8 cellular contexts compared by ENCODE assay signal in the genomic region with DNA sequence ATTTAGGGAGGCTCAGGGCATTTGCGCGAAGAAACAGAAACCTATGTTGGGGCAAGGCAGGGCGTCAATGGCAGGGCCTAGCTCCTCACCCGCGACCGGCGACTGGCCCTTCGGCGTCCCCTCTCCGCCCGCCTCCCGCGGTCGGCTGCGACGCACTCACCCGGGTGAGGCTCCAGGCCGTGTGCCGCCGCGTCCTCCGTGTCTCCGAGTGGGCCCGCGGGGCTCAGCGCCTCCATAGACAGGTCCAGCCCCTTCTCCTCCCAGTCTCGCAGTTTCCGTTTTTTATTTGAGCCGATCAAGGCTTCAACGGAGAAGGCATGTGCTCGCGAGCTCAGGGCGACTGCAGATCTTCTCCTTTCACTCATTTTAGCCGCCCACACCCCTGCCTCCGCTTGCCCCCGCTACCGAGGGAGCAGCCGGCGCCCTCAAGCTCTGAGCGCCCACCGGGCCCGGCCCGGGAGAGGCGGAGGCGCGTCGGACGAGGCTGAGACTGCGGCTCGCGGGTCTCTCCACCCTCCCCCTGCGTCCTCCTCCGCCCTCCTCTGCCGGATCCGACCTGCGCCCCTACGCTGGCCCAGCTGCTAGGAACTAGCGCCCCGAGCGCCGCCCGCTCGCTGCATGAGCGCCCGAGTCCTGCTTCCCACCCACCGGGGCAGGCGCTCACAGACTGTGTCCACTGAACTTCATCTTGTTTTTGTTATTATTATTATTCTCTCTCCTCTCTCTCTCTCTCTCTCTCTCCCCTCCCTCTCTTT. TPM values are rescaled to one million over a fixed set of nuclear protein-coding genes. Genes with fewer than 3 reads are reported as not detected.
DNase-seq lines count a peak whose midpoint lies in the region; ATAC-seq, FAIRE-seq and TF ChIP-seq lines count a peak whose summit lies in the region.

No MANE protein-coding gene starts in this region.

- H3K4me1 Mint-ChIP-seq in activated naive CD4-positive, alpha-beta T cell treated with anti-CD3 and anti-CD28 coated beads, Interleukin-2, amount 50 U/mL, for 24 hours: peaks cover 25% of the 10 kb centered on the region
- peaks cover 5% of the 10 kb centered on the region for H3K4me1 Mint-ChIP-seq in astrocyte (ENCODE audit: low read depth, unreplicated experiment)

- FAIRE-seq in astrocyte (lab: Jason Lieb, UNC): no peak

- H3K9ac ChIP-seq in astrocyte (ENCODE audit: low read length): peak overlapping the region; percentile 73

- peaks cover 10% of the 10 kb centered on the region for H3K9me3 Mint-ChIP-seq in activated naive CD4-positive, alpha-beta T cell treated with anti-CD3 and anti-CD28 coated beads, Interleukin-2, amount 50 U/mL, for 24 hours
- peaks cover 49% of the 10 kb centered on the region for H3K9me3 Mint-ChIP-seq in astrocyte (ENCODE audit: unreplicated experiment)

- no peak for DNase-seq in activated naive CD4-positive, alpha-beta T cell treated with Interleukin-2 at 50 U/mL for 16 hours
- DNase-seq in astrocyte (ENCODE audit: low read depth) (no peak), upper lobe of right lung (no peak), HT-29 (ENCODE audit: low spot score) (no peak), NCI-H2171 (lab: John Stamatoyannopoulos, UW) (no peak)

- intact Hi-C loops in upper lobe of right lung (cut with DNase I): no loop called here

- H3K4me2 ChIP-seq in astrocyte (ENCODE audit: low read length): peak overlapping the region; percentile 71

- H3K4me3 Mint-ChIP-seq in activated naive CD4-positive, alpha-beta T cell treated with anti-CD3 and anti-CD28 coated beads, Interleukin-2, amount 50 U/mL, for 24 hours: peak overlapping the region; percentile 39
- peak overlapping the region; percentile 77 for H3K4me3 Mint-ChIP-seq in astrocyte (ENCODE audit: unreplicated experiment)

- peak overlapping the region; percentile 58 for H3K4me3 ChIP-seq in astrocyte (ENCODE audit: insufficient read depth, low read depth, low read length)
- H3K4me3 ChIP-seq in upper lobe of right lung: peak overlapping the region; percentile 39

- H3K27me3 Mint-ChIP-seq in activated naive CD4-positive, alpha-beta T cell treated with anti-CD3 and anti-CD28 coated beads, Interleukin-2, amount 50 U/mL, for 24 hours: peaks cover 78% of the 10 kb centered on the region
- peaks cover 94% of the 10 kb centered on the region for H3K27me3 Mint-ChIP-seq in astrocyte (ENCODE audit: low read depth, unreplicated experiment)

- H3K36me3 Mint-ChIP-seq in activated naive CD4-positive, alpha-beta T cell treated with anti-CD3 and anti-CD28 coated beads, Interleukin-2, amount 50 U/mL, for 24 hours: peaks cover 4% of the 10 kb centered on the region
- peaks cover 5% of the 10 kb centered on the region for H3K36me3 Mint-ChIP-seq in astrocyte (ENCODE audit: low read depth, unreplicated experiment)

- H3K27ac ChIP-seq in astrocyte (ENCODE audit: low read depth, low read length) (peak overlapping the region; percentile 71), layer of hippocampus (ENCODE audit: low read depth, low read length) (peak overlapping the region; percentile 18), upper lobe of right lung (no peak overlapping the region)

- H3K27ac Mint-ChIP-seq in activated naive CD4-positive, alpha-beta T cell treated with anti-CD3 and anti-CD28 coated beads, Interleukin-2, amount 50 U/mL, for 24 hours: no peak overlapping the region
- H3K27ac Mint-ChIP-seq in astrocyte (ENCODE audit: unreplicated experiment): no peak overlapping the region

- peaks cover 12% of the 10 kb centered on the region for H4K20me1 ChIP-seq in astrocyte (ENCODE audit: insufficient read depth, low read length)

- H3K27me3 ChIP-seq in astrocyte (ENCODE audit: insufficient read depth, low read length) (peaks cover 100% of the 10 kb centered on the region), layer of hippocampus (ENCODE audit: control insufficient read depth, insufficient read depth, low read length) (peaks cover 31% of the 10 kb centered on the region), upper lobe of right lung (peaks cover 100% of the 10 kb centered on the region)

- peaks cover 9% of the 10 kb centered on the region for H3K4me1 ChIP-seq in astrocyte (ENCODE audit: insufficient read depth, low read length)
- H3K4me1 ChIP-seq in upper lobe of right lung: peaks cover 6% of the 10 kb centered on the region

- peak overlapping the region; percentile 61 for H2AFZ ChIP-seq in astrocyte (ENCODE audit: low read depth, low read length)

- H3K9me3 ChIP-seq in astrocyte (ENCODE audit: insufficient read depth, low read depth, low read length): peaks cover 12% of the 10 kb centered on the region
- H3K9me3 ChIP-seq in upper lobe of right lung: no peaks in the 10 kb centered on the region

- peak; percentile 9 for ATAC-seq in upper lobe of right lung
- ATAC-seq in HG02840 (IDR thresholded peaks at IDR 0.05; ENCODE audit: low FRiP score, unreplicated experiment): no peak

- H3K36me3 ChIP-seq in astrocyte (ENCODE audit: insufficient read depth, low read length) (no peaks in the 10 kb centered on the region), upper lobe of right lung (no peaks in the 10 kb centered on the region)

- peaks cover 29% of the 10 kb centered on the region for H3K79me2 ChIP-seq in astrocyte (ENCODE audit: insufficient read depth, low read length)

- no peak for TF ChIP-seq CTCF in astrocyte (IDR thresholded peaks at IDR 0.05; ENCODE audit: insufficient read depth, low read depth, low read length)
- no peak for TF ChIP-seq CTCF in upper lobe of right lung (IDR thresholded peaks at IDR 0.05)

RNA-seq across cellular contexts. Expression of a gene that starts 0.5 kb away (rescaled TPM):
- total RNA-seq in astrocyte: 0.07 and 0.10 TPM in 2 replicates
- total RNA-seq in upper lobe of right lung: 0.64 TPM
- 0.03 TPM in 1 of 2 replicates, not detected in the other for total RNA-seq in HT-29 (2014; rRNA removed; shearing (Covaris generic))
